In the genomic region with DNA sequence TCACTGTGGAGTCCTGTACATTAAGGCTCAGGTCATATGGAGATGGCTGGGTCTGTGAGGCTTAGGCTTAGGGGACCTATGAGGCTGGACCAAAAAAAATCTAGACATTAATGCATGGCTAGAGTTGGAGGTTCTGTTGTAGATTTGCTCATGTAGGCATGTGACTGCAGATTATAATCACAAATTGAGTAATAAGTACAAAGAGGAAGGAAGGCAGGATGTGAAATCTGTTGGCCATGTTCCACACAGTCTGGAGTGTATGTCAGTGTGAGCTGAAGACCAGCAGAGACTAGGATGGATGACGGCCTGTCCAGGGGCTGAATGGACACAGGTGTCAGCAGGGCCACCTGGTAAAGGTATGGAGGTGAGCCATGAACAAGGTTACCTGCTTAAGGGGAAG, we compare ENCODE assay signal across 9 cellular contexts. TPM values are rescaled to one million over a fixed set of nuclear protein-coding genes. Genes with fewer than 3 reads are reported as not detected.
DNase-seq lines count a peak whose midpoint lies in the region; ATAC-seq, FAIRE-seq and TF ChIP-seq lines count a peak whose summit lies in the region.
"Had no signal": no experiment of that assay in that cellular context is flagged by ENCODE, and none has a peak within 500 bp of the region (broad histone marks: within the 10 kb centered on the region; RNA-seq: fewer than 3 reads in every experiment).

Gene ST3GAL6 (plus strand): TSS at position 265 of the 400 bp plus-strand sequence. CDS start 5,101 bp downstream, outside the sequence.

- no peaks in the 10 kb centered on the region for H3K9me3 Mint-ChIP-seq in activated naive CD4-positive, alpha-beta T cell treated with anti-CD3 and anti-CD28 coated beads, Interleukin-2, amount 50 U/mL, for 72 hours
- H3K9me3 Mint-ChIP-seq: T-cell had no signal

- no peak for FAIRE-seq in small intestine (lab: Jason Lieb, UNC)

- H3K27me3 ChIP-seq in mucosa of rectum (ENCODE audit: control insufficient read depth in 2 of 2, insufficient read depth in 2 of 2, low read length in 2 of 2) (no peaks in the 10 kb centered on the region), small intestine (ENCODE audit: control insufficient read depth in 2 of 2, insufficient read depth in 2 of 2, low read length in 2 of 2) (no peaks in the 10 kb centered on the region)

- no peak within 1 kb of the TSS for H3K9ac ChIP-seq in mucosa of rectum (ENCODE audit: low read depth in 1 of 2, low read length in 2 of 2)

- H3K4me1 ChIP-seq in mucosa of rectum (ENCODE audit: control insufficient read depth in 2 of 2, insufficient read depth in 2 of 2, low read length in 2 of 2) (no peaks in the 10 kb centered on the region), small intestine (ENCODE audit: control insufficient read depth in 2 of 2, insufficient read depth in 1 of 2, low read depth in 1 of 2, low read length in 1 of 2) (peaks cover 0 to 3% of the 10 kb centered on the region in 2 donors)

- H3K36me3 ChIP-seq in mucosa of rectum (ENCODE audit: control insufficient read depth in 2 of 2, insufficient read depth in 2 of 2, low read length in 2 of 2) (no peaks in the 10 kb centered on the region), small intestine (ENCODE audit: control insufficient read depth in 2 of 2, insufficient read depth in 2 of 2, low read length in 2 of 2) (no peaks in the 10 kb centered on the region)

- 47 to 65% (median 55%) methylated on average over 1 of the region's 1 CpG for WGBS in small intestine, 3 donors

- H3K27ac ChIP-seq in mucosa of rectum (ENCODE audit: low read depth in 2 of 2, low read length in 2 of 2), result peak within 1 kb of the TSS in 1 of 2 donors; percentile 25
- H3K27ac ChIP-seq in small intestine (ENCODE audit: low read depth in 1 of 2, low read length in 1 of 2), result peak within 1 kb of the TSS in 1 of 2 donors; percentile 54

- ATAC-seq in HG03139 (IDR thresholded peaks at IDR 0.05; ENCODE audit: unreplicated experiment), result peak; percentile 38
- ATAC-seq in activated naive CD4-positive, alpha-beta T cell treated with anti-CD3 and anti-CD28 coated beads, Interleukin-2, amount 50 U/mL, for 72 hours, result no peak
- ATAC-seq: T-cell had no signal

- peak within 1 kb of the TSS in 1 of 2 donors; percentile 12 for H3K27ac Mint-ChIP-seq in activated naive CD4-positive, alpha-beta T cell treated with anti-CD3 and anti-CD28 coated beads, Interleukin-2, amount 50 U/mL, for 72 hours
- H3K27ac Mint-ChIP-seq: T-cell had no signal

- H3K36me3 Mint-ChIP-seq in activated naive CD4-positive, alpha-beta T cell treated with anti-CD3 and anti-CD28 coated beads, Interleukin-2, amount 50 U/mL, for 72 hours, result no peaks in the 10 kb centered on the region
- H3K36me3 Mint-ChIP-seq: T-cell had no signal

- DNase-seq in CD1c-positive myeloid dendritic cell (ENCODE audit: extremely low spot score) (peak; percentile 87), cardiac fibroblast (ENCODE audit: low read depth in 2 of 2) (peak; percentile 65 to 84), D341Med (ENCODE audit: low spot score) (no peak), ureter (ENCODE audit: low spot score) (no peak), small intestine (no peak)
- DNase-seq in activated naive CD4-positive, alpha-beta T cell treated with anti-CD3 and anti-CD28 coated beads, Interleukin-2, amount 50 U/mL, for 72 hours (ENCODE audit: low spot score in 2 of 2), result no peak

- TF ChIP-seq CTCF in cardiac fibroblast (IDR thresholded peaks at IDR 0.05; ENCODE audit: low read depth, low read length), result no peak

- no peak within 1 kb of the TSS for H3K4me3 ChIP-seq in cardiac fibroblast (replicated peaks in 1 of 2; ENCODE audit: low read depth in 2 of 2, low read length in 2 of 2)
- peak within 1 kb of the TSS; percentile 7 to 51 for H3K4me3 ChIP-seq in mucosa of rectum (ENCODE audit: low read length in 2 of 2)
- no peak within 1 kb of the TSS for H3K4me3 ChIP-seq in small intestine (ENCODE audit: low read depth in 1 of 2, low read length in 2 of 2)

- no peaks in the 10 kb centered on the region for H3K9me3 ChIP-seq in mucosa of rectum (ENCODE audit: control insufficient read depth in 2 of 2, low read length in 2 of 2)
- no peaks in the 10 kb centered on the region for H3K9me3 ChIP-seq in small intestine (ENCODE audit: control insufficient read depth, low read depth)

RNA-seq across cellular contexts. Expression of gene ST3GAL6, which starts in this region (rescaled TPM):
- 7.8 TPM for total RNA-seq in ureter
- 1 to 10 TPM in 2 of 3 donors, not detected in 1; 2.2 to 3.2 TPM for polyA plus RNA-seq in small intestine
- total RNA-seq in activated naive CD4-positive, alpha-beta T cell treated with anti-CD3 and anti-CD28 coated beads, Interleukin-2, amount 50 U/mL, for 72 hours, result under 1 TPM; 0.64 to 0.88 TPM

Comparison
In these comparisons a context has a peak if more than half of its experiments do, and no peak if none do; other contexts are left out.
1. DNase-seq: peak in CD1c-positive myeloid dendritic cell (single experiment) and cardiac fibroblast (2 of 2); none in D341Med (single experiment), ureter (single experiment), small intestine (single experiment) and activated naive CD4-positive, alpha-beta T cell treated with anti-CD3 and anti-CD28 coated beads, Interleukin-2, amount 50 U/mL, for 72 hours (0 of 2).
2. H3K4me3 ChIP-seq: peak in mucosa of rectum (2 of 2); none in cardiac fibroblast (0 of 2) and small intestine (0 of 2).